In the genomic region with DNA sequence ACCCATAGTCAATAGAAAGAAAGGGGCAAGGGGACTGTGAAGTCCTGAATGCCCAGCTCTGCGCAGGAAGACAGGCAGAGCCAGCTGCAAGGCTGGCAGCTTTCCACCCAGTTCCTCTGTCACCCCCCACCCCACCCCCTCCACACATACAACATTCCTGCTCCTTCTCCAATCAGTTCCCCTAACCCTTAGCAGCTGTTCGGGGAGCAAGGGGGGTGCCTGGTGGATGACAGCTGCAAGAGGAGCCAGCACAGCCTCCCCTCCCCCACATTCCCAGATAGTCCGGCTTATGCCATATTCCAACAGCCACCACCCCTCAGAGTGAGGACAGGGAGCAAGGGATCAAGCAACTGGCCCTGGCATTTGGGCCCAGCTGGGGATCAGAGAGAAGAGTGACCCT, we compare ENCODE assay signal across 11 cellular contexts. TPM values are rescaled to one million over a fixed set of nuclear protein-coding genes. Genes with fewer than 3 reads are reported as not detected.
A peak's percentile ranks its signal among the peaks of the same experiment; 100 is the strongest.
DNase-seq lines count a peak whose midpoint lies in the region; ATAC-seq, FAIRE-seq and TF ChIP-seq lines count a peak whose summit lies in the region.
"Had no signal": no experiment of that assay in that cellular context is flagged by ENCODE, and none has a peak within 500 bp of the region (broad histone marks: within the 10 kb centered on the region; RNA-seq: fewer than 3 reads in every experiment).

No MANE protein-coding gene starts in this region.

- peaks cover 75% of the 10 kb centered on the region for H3K4me1 Mint-ChIP-seq in activated naive CD8-positive, alpha-beta T cell (ENCODE audit: low read depth)
- H3K4me1 Mint-ChIP-seq in stimulated activated effector memory CD8-positive, alpha-beta T cell treated with anti-CD3 and anti-CD28 coated beads, Interleukin-12 subunit alpha, Interleukin-12 subunit beta, amount 100 ng/mL, for 72 hours, result peaks cover 82% of the 10 kb centered on the region

- no peak for TF ChIP-seq CTCF in PC-9 (conservative IDR thresholded peaks at IDR 0.05)

- FAIRE-seq in HTR-8/SVneo (lab: Jason Lieb, UNC), result no peak

- H3K9me3 Mint-ChIP-seq in activated naive CD8-positive, alpha-beta T cell (ENCODE audit: low read depth), result no peaks in the 10 kb centered on the region
- H3K9me3 Mint-ChIP-seq in stimulated activated effector memory CD8-positive, alpha-beta T cell treated with anti-CD3 and anti-CD28 coated beads, Interleukin-12 subunit alpha, Interleukin-12 subunit beta, amount 100 ng/mL, for 72 hours, result no peaks in the 10 kb centered on the region

- peak overlapping the region; percentile 81 for H3K27ac Mint-ChIP-seq in activated naive CD8-positive, alpha-beta T cell
- peak overlapping the region; percentile 91 for H3K27ac Mint-ChIP-seq in stimulated activated effector memory CD8-positive, alpha-beta T cell treated with anti-CD3 and anti-CD28 coated beads, Interleukin-12 subunit alpha, Interleukin-12 subunit beta, amount 100 ng/mL, for 72 hours

- H3K9me3 ChIP-seq in PC-9 (ENCODE audit: insufficient read depth, low read depth), result no peaks in the 10 kb centered on the region

- no peak overlapping the region for H3K27ac ChIP-seq in PC-9
- H3K27ac ChIP-seq: 22Rv1 had no signal

- H3K4me3 ChIP-seq in PC-9, result no peak overlapping the region

- peaks cover 80% of the 10 kb centered on the region for H3F3A ChIP-seq in PC-9 (ENCODE audit: insufficient read depth, low read depth)

- peaks cover 15% of the 10 kb centered on the region; the same call in 1 of the 2 replicates for H3K4me1 ChIP-seq in PC-9 (replicated peaks; ENCODE audit: insufficient read depth)

- no peak overlapping the region for H3K4me2 ChIP-seq in PC-9

- POLR2A ChIA-PET in PC-9 (lab: Charles Lee; ENCODE audit: unreplicated experiment), result no interaction called here

- H3K36me3 Mint-ChIP-seq in activated naive CD8-positive, alpha-beta T cell, result no peaks in the 10 kb centered on the region
- H3K36me3 Mint-ChIP-seq in stimulated activated effector memory CD8-positive, alpha-beta T cell treated with anti-CD3 and anti-CD28 coated beads, Interleukin-12 subunit alpha, Interleukin-12 subunit beta, amount 100 ng/mL, for 72 hours, result peaks cover 100% of the 10 kb centered on the region

- H3K27me3 Mint-ChIP-seq in activated naive CD8-positive, alpha-beta T cell, result no peaks in the 10 kb centered on the region

- BruUV-seq in PC-9 (replicated peaks; lab: Mats Ljungman, UMichigan), result no TSS peak

- ATAC-seq in stimulated activated effector memory CD8-positive, alpha-beta T cell treated with anti-CD3 and anti-CD28 coated beads, Interleukin-12 subunit alpha, Interleukin-12 subunit beta, amount 100 ng/mL, for 72 hours, result no peak
- ATAC-seq in HG03520 (IDR thresholded peaks at IDR 0.05; ENCODE audit: unreplicated experiment), result no peak

- peaks cover 62% of the 10 kb centered on the region for H3K36me3 ChIP-seq in PC-9 (ENCODE audit: low read depth)

- peaks cover 69% of the 10 kb centered on the region for H3K79me2 ChIP-seq in PC-9 (ENCODE audit: low read depth)

- no peak overlapping the region for H2AFZ ChIP-seq in PC-9

- H4K20me1 ChIP-seq in PC-9 (ENCODE audit: insufficient read depth), result peaks cover 78% of the 10 kb centered on the region

- no peaks in the 10 kb centered on the region for H3K27me3 ChIP-seq in PC-9 (ENCODE audit: insufficient read depth, low read depth)

- DNase-seq in DMS 273 (lab: John Stamatoyannopoulos, UW; ENCODE audit: unreplicated experiment) (peak; percentile 64), DMS 273 treated with DMSO at 0.1 percent for 48 hours (lab: John Stamatoyannopoulos, UW) (no peak), hippocampal formation (lab: John Stamatoyannopoulos, UW) (peak; percentile 80 to 85), PC-9 (no peak), HTR-8/SVneo (ENCODE audit: insufficient read length, low spot score) (no peak)
- DNase-seq in stimulated activated effector memory CD8-positive, alpha-beta T cell treated with anti-CD3 and anti-CD28 coated beads, Interleukin-12 subunit alpha, Interleukin-12 subunit beta, amount 100 ng/mL, for 72 hours (ENCODE audit: low spot score in 2 of 2), result no peak
- DNase-seq: KBM-7 had no signal

- no peaks in the 10 kb centered on the region for H3K9me2 ChIP-seq in PC-9 (ENCODE audit: insufficient read depth)

- CTCF ChIA-PET in PC-9 (lab: Charles Lee), result no interaction called here

- H3K4me3 Mint-ChIP-seq in activated naive CD8-positive, alpha-beta T cell, result peak overlapping the region; percentile 67
- H3K4me3 Mint-ChIP-seq in stimulated activated effector memory CD8-positive, alpha-beta T cell treated with anti-CD3 and anti-CD28 coated beads, Interleukin-12 subunit alpha, Interleukin-12 subunit beta, amount 100 ng/mL, for 72 hours, result no peak overlapping the region

- intact Hi-C loops in PC-9 (cut with micrococcal nuclease; ENCODE audit: unreplicated experiment), result no loop called here

RNA-seq across cellular contexts. Expression of a gene that starts 9.7 kb away (rescaled TPM):
- 85.0 and 93.9 TPM in 2 replicates for total RNA-seq in PC-9 (2021)

RNA-seq across cellular contexts. Expression of a gene that starts 27.2 kb away (rescaled TPM):
- total RNA-seq in PC-9 (2021), result 0.33 TPM in 1 of 2 replicates, not detected in the other
- total RNA-seq: lung microvascular endothelial cell had no signal

RNA-seq across cellular contexts. Expression of a gene that starts 34.5 kb away (rescaled TPM):
- 63.4 and 68.8 TPM in 2 replicates for total RNA-seq in PC-9 (2021)

RNA-seq across cellular contexts. Expression of a gene that starts 52.1 kb away (rescaled TPM):
- total RNA-seq in PC-9 (2021), result 152 and 196 TPM in 2 replicates

RNA-seq across cellular contexts. Expression of a gene that starts 57.5 kb away (rescaled TPM):
- 55.8 and 59.2 TPM in 2 replicates for total RNA-seq in PC-9 (2021)

Comparison
In these comparisons a context has a peak if more than half of its experiments do, and no peak if none do; other contexts are left out.
1. DNase-seq: peak in DMS 273 (single experiment) and hippocampal formation (2 of 2); none in DMS 273 treated with DMSO at 0.1 percent for 48 hours (single experiment), stimulated activated effector memory CD8-positive, alpha-beta T cell treated with anti-CD3 and anti-CD28 coated beads, Interleukin-12 subunit alpha, Interleukin-12 subunit beta, amount 100 ng/mL, for 72 hours (0 of 2), PC-9 (0 of 2) and HTR-8/SVneo (single experiment).